In the genomic region with DNA sequence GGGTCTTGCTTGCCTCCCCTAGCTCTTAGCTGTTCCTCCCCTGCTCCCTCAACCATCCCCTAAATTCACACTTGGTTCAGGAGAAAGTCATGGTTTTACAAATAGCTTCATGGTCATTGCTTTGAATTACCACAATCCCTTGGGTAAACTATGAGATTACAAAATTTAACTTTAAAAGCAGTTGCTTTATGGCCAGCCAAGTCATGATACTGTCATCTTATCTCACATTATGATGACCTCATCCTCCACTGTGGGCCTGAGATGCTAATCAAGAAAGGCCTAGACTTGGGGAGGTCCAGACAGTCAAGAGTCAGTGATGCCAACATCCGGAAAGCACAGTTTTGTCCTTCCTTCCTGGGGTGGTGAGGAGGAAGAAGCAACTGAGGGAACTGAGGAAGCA, we compare ENCODE assay signal across 20 cellular contexts. TPM values are rescaled to one million over a fixed set of nuclear protein-coding genes. Genes with fewer than 3 reads are reported as not detected.
DNase-seq lines count a peak whose midpoint lies in the region; ATAC-seq and TF ChIP-seq lines count a peak whose summit lies in the region.
"Had no signal": no experiment of that assay in that cellular context is flagged by ENCODE, and none has a peak within 500 bp of the region (broad histone marks: within the 10 kb centered on the region; RNA-seq: fewer than 3 reads in every experiment).

No MANE protein-coding gene starts in this region.

- H2AFZ ChIP-seq in ACC112 (ENCODE audit: low read length, unreplicated experiment): no peak overlapping the region

- peaks cover 19% of the 10 kb centered on the region for H3K4me1 ChIP-seq in ACC112 (ENCODE audit: control insufficient read depth, insufficient read depth, low read length, unreplicated experiment)
- H3K4me1 ChIP-seq: left lung had no signal

- H3K36me3 ChIP-seq in ACC112 (ENCODE audit: insufficient read depth, low read length): no peaks in the 10 kb centered on the region
- H3K36me3 ChIP-seq: left lung, thoracic aorta had no signal

- no peak overlapping the region for H3K4me3 ChIP-seq in ACC112 (ENCODE audit: low read depth, low read length)
- H3K4me3 ChIP-seq in fibroblast of villous mesenchyme (ENCODE audit: low read depth, low read length): no peak overlapping the region
- H3K4me3 ChIP-seq: left lung, thoracic aorta had no signal

- ATAC-seq in GM19351 (IDR thresholded peaks at IDR 0.05; ENCODE audit: unreplicated experiment): no peak
- ATAC-seq in GM21528 (IDR thresholded peaks at IDR 0.05; ENCODE audit: low FRiP score, unreplicated experiment): no peak
- ATAC-seq: activated naive CD8-positive, alpha-beta T cell treated with anti-CD3 and anti-CD28 coated beads, Interleukin-2, amount 50 U/mL, for 24 hours; left lung; stimulated activated memory B cell treated with anti-CD40 and anti-IgM and Interleukin-4, amounts not matched to agents 10 μg/mL and 1 μg/mL and 100 μg/mL, for 72 hours had no signal

- H3K27ac ChIP-seq in ACC112 (ENCODE audit: low read depth, low read length): peak overlapping the region; percentile 55
- H3K27ac ChIP-seq: left lung, thoracic aorta had no signal

- H3K27me3 ChIP-seq in ACC112 (ENCODE audit: insufficient read depth, low read length): no peaks in the 10 kb centered on the region
- H3K27me3 ChIP-seq: left lung had no signal

- DNase-seq in HS-5 (ENCODE audit: low read depth) (peak; percentile 68), T1000 (lab: John Stamatoyannopoulos, UW) (peak; percentile 29), fibroblast of villous mesenchyme (ENCODE audit: low read depth) (peak; percentile 28), NCI-H1417 treated with DMSO at 0.1 percent for 48 hours (lab: John Stamatoyannopoulos, UW) (no peak)
- DNase-seq in stimulated activated CD4-positive, alpha-beta T cell treated with anti-CD3 and anti-CD28 coated beads, Interleukin-4, amount 100 ng/mL, for 1 hour: no peak
- DNase-seq: activated CD4-positive, alpha-beta T cell treated with anti-CD3 and anti-CD28 coated beads, Interleukin-2, amount 50 U/mL, for 4 hours; activated CD8-positive, alpha-beta memory T cell treated with anti-CD3 and anti-CD28 coated beads, Interleukin-2, amount 50 U/mL, for 48 hours; activated effector memory CD4-positive, alpha-beta T cell treated with anti-CD3 and anti-CD28 coated beads, Interleukin-2, amount 50 U/mL, for 16 hours; activated naive CD8-positive, alpha-beta T cell treated with anti-CD3 and anti-CD28 coated beads, Interleukin-2, amount 50 U/mL, for 24 hours; caudate nucleus; dermis blood vessel endothelial cell; left lung; NCI-H526 treated with DMSO at 0.1 percent for 48 hours had no signal

- no peak for TF ChIP-seq CTCF in fibroblast of villous mesenchyme (IDR thresholded peaks at IDR 0.05; ENCODE audit: insufficient read depth, low read depth, low read length)

- H3K79me2 ChIP-seq in ACC112 (ENCODE audit: control insufficient read depth, insufficient read depth, low read length, unreplicated experiment): no peaks in the 10 kb centered on the region

RNA-seq across cellular contexts. Expression of a gene that starts 10.5 kb away (rescaled TPM):
- not detected in 2 replicates for total RNA-seq in fibroblast of villous mesenchyme
- total RNA-seq: left lung, mesothelial cell of epicardium, progenitor cell of endocrine pancreas had no signal

Comparison
In these comparisons a context has a peak if more than half of its experiments do, and no peak if none do; other contexts are left out.
1. DNase-seq: peak in HS-5 (single experiment), T1000 (single experiment) and fibroblast of villous mesenchyme (single experiment); none in NCI-H1417 treated with DMSO at 0.1 percent for 48 hours (single experiment) and stimulated activated CD4-positive, alpha-beta T cell treated with anti-CD3 and anti-CD28 coated beads, Interleukin-4, amount 100 ng/mL, for 1 hour (single experiment).